1 cellular context compared by ENCODE assay signal in the genomic region with DNA sequence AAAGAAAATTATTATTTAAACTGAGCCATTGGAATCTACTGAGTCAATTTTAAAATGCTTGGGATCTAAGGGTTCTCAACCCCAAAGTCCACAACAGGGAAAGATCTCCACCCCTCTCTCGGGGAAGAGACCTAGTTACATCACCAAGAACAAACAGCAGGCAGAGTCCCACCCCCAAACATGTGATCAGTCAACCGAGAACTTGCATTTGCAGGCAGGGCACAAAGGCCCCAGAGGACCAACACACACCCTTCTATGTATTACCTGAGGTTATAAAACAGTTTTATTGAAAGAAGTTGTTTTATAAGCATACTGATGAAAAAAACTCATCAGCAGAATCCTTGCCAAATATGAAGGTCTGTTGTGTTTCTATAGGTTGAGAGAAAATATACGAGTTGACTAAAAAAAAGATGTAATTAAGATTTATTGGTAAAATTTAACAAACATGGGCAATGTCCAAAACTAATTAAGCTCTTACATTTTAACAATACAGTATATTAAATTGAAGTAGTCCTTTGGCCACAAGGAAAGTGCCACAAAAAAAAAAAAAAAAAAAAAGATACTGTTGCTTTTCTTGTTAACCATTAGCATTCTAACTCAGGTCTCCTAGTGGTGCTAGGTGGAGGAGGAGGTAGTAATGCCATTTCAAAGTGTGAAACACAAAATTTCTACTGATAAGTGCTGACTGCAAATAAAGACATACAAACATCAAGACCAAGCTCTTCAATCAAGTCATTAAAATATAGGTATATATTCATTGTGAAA.
TF ChIP-seq lines count a peak whose summit lies in the region.

No MANE protein-coding gene starts in this region.

TF ChIP-seq in K562, 482 proteins besides CTCF, POLR2A, EP300 and RAD21 (continued from another document and continues in another):
- TF ChIP-seq, protein P1, sequence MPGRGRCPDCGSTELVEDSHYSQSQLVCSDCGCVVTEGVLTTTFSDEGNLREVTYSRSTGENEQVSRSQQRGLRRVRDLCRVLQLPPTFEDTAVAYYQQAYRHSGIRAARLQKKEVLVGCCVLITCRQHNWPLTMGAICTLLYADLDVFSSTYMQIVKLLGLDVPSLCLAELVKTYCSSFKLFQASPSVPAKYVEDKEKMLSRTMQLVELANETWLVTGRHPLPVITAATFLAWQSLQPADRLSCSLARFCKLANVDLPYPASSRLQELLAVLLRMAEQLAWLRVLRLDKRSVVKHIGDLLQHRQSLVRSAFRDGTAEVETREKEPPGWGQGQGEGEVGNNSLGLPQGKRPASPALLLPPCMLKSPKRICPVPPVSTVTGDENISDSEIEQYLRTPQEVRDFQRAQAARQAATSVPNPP (IDR thresholded peaks at IDR 0.05; ENCODE audit: borderline replicate concordance, insufficient read depth, insufficient read length) = no peak
- TF ChIP-seq RCOR1 (IDR thresholded peaks at IDR 0.05; ENCODE audit: borderline replicate concordance in 1 of 2, low read depth in 2 of 2, low read length in 2 of 2) = peak in 1 of 2 experiments; percentile 77; a peak in 1 of 4 replicates
- peak; percentile 89 for TF ChIP-seq ATF7 (IDR thresholded peaks at IDR 0.05)
- peak in 1 of 2 experiments; percentile 83; a peak in 2 of 4 replicates for TF ChIP-seq FOXA3 (CRISPR knock-in tag; conservative IDR thresholded peaks at IDR 0.05 in 1 of 2, IDR thresholded peaks at IDR 0.05 in 1 of 2)
- peak; percentile 77; the same call in 1 of the 2 replicates for TF ChIP-seq MYC (IDR thresholded peaks at IDR 0.05; ENCODE audit: low read depth, low read length)
- TF ChIP-seq MYC (CRISPR knock-in tag; IDR thresholded peaks at IDR 0.05; ENCODE audit: borderline replicate concordance, low read depth) = no peak; the same call in 1 of the 2 replicates
- TF ChIP-seq EP400 (IDR thresholded peaks at IDR 0.05) = peak; percentile 32; the same call in 1 of the 2 replicates
- TF ChIP-seq, protein P2, sequence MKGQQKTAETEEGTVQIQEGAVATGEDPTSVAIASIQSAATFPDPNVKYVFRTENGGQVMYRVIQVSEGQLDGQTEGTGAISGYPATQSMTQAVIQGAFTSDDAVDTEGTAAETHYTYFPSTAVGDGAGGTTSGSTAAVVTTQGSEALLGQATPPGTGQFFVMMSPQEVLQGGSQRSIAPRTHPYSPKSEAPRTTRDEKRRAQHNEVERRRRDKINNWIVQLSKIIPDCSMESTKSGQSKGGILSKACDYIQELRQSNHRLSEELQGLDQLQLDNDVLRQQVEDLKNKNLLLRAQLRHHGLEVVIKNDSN (CRISPR knock-in tag; IDR thresholded peaks at IDR 0.05) = peak; percentile 41; the same call in 1 of the 2 replicates
- peak; percentile 79 for TF ChIP-seq JUND (IDR thresholded peaks at IDR 0.05; ENCODE audit: borderline replicate concordance, low read depth, low read length)
- TF ChIP-seq JUND (tag; IDR thresholded peaks at IDR 0.05; ENCODE audit: borderline replicate concordance, low read depth, low read length) = peak; percentile 68; the same call in 2 of the 3 replicates
- peak; percentile 83 for TF ChIP-seq NBN (IDR thresholded peaks at IDR 0.05; ENCODE audit: low read depth)
- no peak for TF ChIP-seq SMARCC2 (IDR thresholded peaks at IDR 0.05; ENCODE audit: low read depth)
- TF ChIP-seq ZNF584 (CRISPR knock-in tag; IDR thresholded peaks at IDR 0.05; ENCODE audit: low read depth) = no peak
- 0 out of 2 replicates have a peak, but pooled peaks have one; percentile 15 for TF ChIP-seq DNMT1 (IDR thresholded peaks at IDR 0.05)
- no peak for TF ChIP-seq ZNF121 (CRISPR knock-in tag; conservative IDR thresholded peaks at IDR 0.05)
- TF ChIP-seq, protein P3, sequence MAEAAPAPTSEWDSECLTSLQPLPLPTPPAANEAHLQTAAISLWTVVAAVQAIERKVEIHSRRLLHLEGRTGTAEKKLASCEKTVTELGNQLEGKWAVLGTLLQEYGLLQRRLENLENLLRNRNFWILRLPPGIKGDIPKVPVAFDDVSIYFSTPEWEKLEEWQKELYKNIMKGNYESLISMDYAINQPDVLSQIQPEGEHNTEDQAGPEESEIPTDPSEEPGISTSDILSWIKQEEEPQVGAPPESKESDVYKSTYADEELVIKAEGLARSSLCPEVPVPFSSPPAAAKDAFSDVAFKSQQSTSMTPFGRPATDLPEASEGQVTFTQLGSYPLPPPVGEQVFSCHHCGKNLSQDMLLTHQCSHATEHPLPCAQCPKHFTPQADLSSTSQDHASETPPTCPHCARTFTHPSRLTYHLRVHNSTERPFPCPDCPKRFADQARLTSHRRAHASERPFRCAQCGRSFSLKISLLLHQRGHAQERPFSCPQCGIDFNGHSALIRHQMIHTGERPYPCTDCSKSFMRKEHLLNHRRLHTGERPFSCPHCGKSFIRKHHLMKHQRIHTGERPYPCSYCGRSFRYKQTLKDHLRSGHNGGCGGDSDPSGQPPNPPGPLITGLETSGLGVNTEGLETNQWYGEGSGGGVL (CRISPR knock-in tag; IDR thresholded peaks at IDR 0.05) = no peak
- TF ChIP-seq ARNT (IDR thresholded peaks at IDR 0.05) = peak in 1 of 2 experiments; percentile 33; a peak in 1 of 4 replicates
- peak; percentile 73 for TF ChIP-seq RAD51 (IDR thresholded peaks at IDR 0.05; ENCODE audit: borderline replicate concordance, low read depth)
- TF ChIP-seq, protein P4, sequence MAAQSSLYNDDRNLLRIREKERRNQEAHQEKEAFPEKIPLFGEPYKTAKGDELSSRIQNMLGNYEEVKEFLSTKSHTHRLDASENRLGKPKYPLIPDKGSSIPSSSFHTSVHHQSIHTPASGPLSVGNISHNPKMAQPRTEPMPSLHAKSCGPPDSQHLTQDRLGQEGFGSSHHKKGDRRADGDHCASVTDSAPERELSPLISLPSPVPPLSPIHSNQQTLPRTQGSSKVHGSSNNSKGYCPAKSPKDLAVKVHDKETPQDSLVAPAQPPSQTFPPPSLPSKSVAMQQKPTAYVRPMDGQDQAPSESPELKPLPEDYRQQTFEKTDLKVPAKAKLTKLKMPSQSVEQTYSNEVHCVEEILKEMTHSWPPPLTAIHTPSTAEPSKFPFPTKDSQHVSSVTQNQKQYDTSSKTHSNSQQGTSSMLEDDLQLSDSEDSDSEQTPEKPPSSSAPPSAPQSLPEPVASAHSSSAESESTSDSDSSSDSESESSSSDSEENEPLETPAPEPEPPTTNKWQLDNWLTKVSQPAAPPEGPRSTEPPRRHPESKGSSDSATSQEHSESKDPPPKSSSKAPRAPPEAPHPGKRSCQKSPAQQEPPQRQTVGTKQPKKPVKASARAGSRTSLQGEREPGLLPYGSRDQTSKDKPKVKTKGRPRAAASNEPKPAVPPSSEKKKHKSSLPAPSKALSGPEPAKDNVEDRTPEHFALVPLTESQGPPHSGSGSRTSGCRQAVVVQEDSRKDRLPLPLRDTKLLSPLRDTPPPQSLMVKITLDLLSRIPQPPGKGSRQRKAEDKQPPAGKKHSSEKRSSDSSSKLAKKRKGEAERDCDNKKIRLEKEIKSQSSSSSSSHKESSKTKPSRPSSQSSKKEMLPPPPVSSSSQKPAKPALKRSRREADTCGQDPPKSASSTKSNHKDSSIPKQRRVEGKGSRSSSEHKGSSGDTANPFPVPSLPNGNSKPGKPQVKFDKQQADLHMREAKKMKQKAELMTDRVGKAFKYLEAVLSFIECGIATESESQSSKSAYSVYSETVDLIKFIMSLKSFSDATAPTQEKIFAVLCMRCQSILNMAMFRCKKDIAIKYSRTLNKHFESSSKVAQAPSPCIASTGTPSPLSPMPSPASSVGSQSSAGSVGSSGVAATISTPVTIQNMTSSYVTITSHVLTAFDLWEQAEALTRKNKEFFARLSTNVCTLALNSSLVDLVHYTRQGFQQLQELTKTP (IDR thresholded peaks at IDR 0.05; ENCODE audit: low read depth in 1 of 2, partially characterized antibody in 2 of 2) = peak; percentile 14 to 27
- TF ChIP-seq, protein P5, sequence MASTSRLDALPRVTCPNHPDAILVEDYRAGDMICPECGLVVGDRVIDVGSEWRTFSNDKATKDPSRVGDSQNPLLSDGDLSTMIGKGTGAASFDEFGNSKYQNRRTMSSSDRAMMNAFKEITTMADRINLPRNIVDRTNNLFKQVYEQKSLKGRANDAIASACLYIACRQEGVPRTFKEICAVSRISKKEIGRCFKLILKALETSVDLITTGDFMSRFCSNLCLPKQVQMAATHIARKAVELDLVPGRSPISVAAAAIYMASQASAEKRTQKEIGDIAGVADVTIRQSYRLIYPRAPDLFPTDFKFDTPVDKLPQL (IDR thresholded peaks at IDR 0.05; ENCODE audit: extremely low read depth, insufficient read length) = no peak
- TF ChIP-seq CHD1 (IDR thresholded peaks at IDR 0.05; ENCODE audit: low read length) = no peak
- no peak for TF ChIP-seq COPS2 (conservative IDR thresholded peaks at IDR 0.05)
- TF ChIP-seq GABPB2 (CRISPR knock-in tag; conservative IDR thresholded peaks at IDR 0.05) = no peak
- TF ChIP-seq, protein P6, sequence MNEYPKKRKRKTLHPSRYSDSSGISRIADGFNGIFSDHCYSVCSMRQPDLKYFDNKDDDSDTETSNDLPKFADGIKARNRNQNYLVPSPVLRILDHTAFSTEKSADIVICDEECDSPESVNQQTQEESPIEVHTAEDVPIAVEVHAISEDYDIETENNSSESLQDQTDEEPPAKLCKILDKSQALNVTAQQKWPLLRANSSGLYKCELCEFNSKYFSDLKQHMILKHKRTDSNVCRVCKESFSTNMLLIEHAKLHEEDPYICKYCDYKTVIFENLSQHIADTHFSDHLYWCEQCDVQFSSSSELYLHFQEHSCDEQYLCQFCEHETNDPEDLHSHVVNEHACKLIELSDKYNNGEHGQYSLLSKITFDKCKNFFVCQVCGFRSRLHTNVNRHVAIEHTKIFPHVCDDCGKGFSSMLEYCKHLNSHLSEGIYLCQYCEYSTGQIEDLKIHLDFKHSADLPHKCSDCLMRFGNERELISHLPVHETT (CRISPR knock-in tag; conservative IDR thresholded peaks at IDR 0.05 in 1 of 2, IDR thresholded peaks at IDR 0.05 in 1 of 2) = peak in 1 of 2 experiments; percentile 44; a peak in 1 of 4 replicates
- no peak for TF ChIP-seq CBFA2T3 (IDR thresholded peaks at IDR 0.05)
- TF ChIP-seq, protein P7, sequence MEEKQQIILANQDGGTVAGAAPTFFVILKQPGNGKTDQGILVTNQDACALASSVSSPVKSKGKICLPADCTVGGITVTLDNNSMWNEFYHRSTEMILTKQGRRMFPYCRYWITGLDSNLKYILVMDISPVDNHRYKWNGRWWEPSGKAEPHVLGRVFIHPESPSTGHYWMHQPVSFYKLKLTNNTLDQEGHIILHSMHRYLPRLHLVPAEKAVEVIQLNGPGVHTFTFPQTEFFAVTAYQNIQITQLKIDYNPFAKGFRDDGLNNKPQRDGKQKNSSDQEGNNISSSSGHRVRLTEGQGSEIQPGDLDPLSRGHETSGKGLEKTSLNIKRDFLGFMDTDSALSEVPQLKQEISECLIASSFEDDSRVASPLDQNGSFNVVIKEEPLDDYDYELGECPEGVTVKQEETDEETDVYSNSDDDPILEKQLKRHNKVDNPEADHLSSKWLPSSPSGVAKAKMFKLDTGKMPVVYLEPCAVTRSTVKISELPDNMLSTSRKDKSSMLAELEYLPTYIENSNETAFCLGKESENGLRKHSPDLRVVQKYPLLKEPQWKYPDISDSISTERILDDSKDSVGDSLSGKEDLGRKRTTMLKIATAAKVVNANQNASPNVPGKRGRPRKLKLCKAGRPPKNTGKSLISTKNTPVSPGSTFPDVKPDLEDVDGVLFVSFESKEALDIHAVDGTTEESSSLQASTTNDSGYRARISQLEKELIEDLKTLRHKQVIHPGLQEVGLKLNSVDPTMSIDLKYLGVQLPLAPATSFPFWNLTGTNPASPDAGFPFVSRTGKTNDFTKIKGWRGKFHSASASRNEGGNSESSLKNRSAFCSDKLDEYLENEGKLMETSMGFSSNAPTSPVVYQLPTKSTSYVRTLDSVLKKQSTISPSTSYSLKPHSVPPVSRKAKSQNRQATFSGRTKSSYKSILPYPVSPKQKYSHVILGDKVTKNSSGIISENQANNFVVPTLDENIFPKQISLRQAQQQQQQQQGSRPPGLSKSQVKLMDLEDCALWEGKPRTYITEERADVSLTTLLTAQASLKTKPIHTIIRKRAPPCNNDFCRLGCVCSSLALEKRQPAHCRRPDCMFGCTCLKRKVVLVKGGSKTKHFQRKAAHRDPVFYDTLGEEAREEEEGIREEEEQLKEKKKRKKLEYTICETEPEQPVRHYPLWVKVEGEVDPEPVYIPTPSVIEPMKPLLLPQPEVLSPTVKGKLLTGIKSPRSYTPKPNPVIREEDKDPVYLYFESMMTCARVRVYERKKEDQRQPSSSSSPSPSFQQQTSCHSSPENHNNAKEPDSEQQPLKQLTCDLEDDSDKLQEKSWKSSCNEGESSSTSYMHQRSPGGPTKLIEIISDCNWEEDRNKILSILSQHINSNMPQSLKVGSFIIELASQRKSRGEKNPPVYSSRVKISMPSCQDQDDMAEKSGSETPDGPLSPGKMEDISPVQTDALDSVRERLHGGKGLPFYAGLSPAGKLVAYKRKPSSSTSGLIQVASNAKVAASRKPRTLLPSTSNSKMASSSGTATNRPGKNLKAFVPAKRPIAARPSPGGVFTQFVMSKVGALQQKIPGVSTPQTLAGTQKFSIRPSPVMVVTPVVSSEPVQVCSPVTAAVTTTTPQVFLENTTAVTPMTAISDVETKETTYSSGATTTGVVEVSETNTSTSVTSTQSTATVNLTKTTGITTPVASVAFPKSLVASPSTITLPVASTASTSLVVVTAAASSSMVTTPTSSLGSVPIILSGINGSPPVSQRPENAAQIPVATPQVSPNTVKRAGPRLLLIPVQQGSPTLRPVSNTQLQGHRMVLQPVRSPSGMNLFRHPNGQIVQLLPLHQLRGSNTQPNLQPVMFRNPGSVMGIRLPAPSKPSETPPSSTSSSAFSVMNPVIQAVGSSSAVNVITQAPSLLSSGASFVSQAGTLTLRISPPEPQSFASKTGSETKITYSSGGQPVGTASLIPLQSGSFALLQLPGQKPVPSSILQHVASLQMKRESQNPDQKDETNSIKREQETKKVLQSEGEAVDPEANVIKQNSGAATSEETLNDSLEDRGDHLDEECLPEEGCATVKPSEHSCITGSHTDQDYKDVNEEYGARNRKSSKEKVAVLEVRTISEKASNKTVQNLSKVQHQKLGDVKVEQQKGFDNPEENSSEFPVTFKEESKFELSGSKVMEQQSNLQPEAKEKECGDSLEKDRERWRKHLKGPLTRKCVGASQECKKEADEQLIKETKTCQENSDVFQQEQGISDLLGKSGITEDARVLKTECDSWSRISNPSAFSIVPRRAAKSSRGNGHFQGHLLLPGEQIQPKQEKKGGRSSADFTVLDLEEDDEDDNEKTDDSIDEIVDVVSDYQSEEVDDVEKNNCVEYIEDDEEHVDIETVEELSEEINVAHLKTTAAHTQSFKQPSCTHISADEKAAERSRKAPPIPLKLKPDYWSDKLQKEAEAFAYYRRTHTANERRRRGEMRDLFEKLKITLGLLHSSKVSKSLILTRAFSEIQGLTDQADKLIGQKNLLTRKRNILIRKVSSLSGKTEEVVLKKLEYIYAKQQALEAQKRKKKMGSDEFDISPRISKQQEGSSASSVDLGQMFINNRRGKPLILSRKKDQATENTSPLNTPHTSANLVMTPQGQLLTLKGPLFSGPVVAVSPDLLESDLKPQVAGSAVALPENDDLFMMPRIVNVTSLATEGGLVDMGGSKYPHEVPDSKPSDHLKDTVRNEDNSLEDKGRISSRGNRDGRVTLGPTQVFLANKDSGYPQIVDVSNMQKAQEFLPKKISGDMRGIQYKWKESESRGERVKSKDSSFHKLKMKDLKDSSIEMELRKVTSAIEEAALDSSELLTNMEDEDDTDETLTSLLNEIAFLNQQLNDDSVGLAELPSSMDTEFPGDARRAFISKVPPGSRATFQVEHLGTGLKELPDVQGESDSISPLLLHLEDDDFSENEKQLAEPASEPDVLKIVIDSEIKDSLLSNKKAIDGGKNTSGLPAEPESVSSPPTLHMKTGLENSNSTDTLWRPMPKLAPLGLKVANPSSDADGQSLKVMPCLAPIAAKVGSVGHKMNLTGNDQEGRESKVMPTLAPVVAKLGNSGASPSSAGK (IDR thresholded peaks at IDR 0.05) = 0 out of 2 replicates have a peak, but pooled peaks have one; percentile 48
- peak; percentile 26; the same call in 1 of the 2 replicates for TF ChIP-seq HCFC1 (IDR thresholded peaks at IDR 0.05; ENCODE audit: low read depth, low read length)
- TF ChIP-seq NR2C1 (IDR thresholded peaks at IDR 0.05) = no peak
- TF ChIP-seq NR2C1 (tag; IDR thresholded peaks at IDR 0.05) = no peak
- TF ChIP-seq ZFX (CRISPR knock-in tag; IDR thresholded peaks at IDR 0.05) = peak; percentile 37; the same call in 1 of the 2 replicates
- TF ChIP-seq LCOR (CRISPR knock-in tag; IDR thresholded peaks at IDR 0.05) = no peak
